ENCODE assay signal across 13 cellular contexts in the genomic region with DNA sequence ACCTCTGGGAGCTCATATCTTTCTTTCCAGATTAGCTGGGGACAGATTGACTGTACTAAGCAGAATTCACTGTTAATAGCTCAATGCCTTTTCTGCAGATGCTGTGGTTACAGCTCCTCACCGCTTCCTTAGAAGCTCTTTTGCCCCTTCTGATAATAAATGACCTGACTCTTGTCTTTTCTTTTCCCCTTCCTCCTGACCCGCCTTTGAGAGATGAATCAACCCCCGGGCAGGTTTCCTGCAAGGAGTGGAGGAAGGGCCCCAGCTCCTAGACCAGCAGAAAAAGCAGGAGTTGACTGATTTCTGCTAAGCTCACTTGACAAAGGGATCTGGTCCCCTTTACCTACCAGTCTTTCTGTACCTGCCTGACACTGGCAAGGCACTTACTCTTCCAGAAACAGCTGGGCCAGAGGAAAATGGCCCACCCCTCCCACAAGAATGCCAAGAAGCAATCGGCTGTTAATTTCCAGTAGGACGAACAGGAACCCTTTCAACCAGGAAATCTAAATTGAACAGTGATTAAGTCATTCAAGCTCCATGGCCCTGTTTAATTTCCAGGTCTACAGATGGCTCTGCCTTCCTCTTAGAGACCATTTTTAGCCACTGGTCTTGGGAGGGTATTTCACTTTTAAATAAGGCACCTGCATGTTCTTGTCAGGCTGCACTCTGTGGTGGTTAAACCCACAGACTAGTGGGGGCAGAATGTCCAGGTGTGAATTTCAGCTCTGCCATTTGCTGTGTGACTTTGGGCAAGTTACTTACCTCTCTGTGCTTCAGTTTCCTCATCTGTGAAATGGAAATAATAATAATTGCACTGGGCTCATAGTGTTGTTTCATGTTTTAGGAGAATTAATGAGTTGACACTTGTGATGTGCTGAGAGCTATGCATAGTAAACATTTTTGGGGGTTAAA.
DNase-seq lines count a peak whose midpoint lies in the region; ATAC-seq and TF ChIP-seq lines count a peak whose summit lies in the region.
"Had no signal": no experiment of that assay in that cellular context is flagged by ENCODE, and none has a peak within 500 bp of the region (broad histone marks: within the 10 kb centered on the region; RNA-seq: fewer than 3 reads in every experiment).

No MANE protein-coding gene starts in this region.

- no peak overlapping the region for H4K5ac ChIP-seq in mesendoderm (ENCODE audit: low read length)

- no peak overlapping the region for H4K8ac ChIP-seq in mesendoderm (ENCODE audit: low read depth, low read length)

- H3K9me3 ChIP-seq in left ventricle myocardium inferior (replicated peaks) (no peaks in the 10 kb centered on the region), MG63 (no peaks in the 10 kb centered on the region)
- H3K9me3 ChIP-seq: testis had no signal

- H3K27ac Mint-ChIP-seq in activated T-helper 2 cell treated with anti-CD3 and anti-CD28 coated beads, Interferon-gamma antibody, Interleukin-2, Interleukin-4, amounts not matched to agents 10 μg/mL and 5 μg/mL and 100 μg/mL, durations not matched to agents 14 hours and 24 hours and 36 hours = no peak overlapping the region
- H3K27ac Mint-ChIP-seq: activated naive CD8-positive, alpha-beta T cell treated with anti-CD3 and anti-CD28 coated beads, Interleukin-2, amount 50 U/mL, for 24 hours had no signal

- no peak overlapping the region for H3K4ac ChIP-seq in mesendoderm (ENCODE audit: low read depth, low read length)

- H3K36me3 Mint-ChIP-seq in activated T-helper 2 cell treated with anti-CD3 and anti-CD28 coated beads, Interferon-gamma antibody, Interleukin-2, Interleukin-4, amounts not matched to agents 10 μg/mL and 5 μg/mL and 100 μg/mL, durations not matched to agents 14 hours and 24 hours and 36 hours (ENCODE audit: low read depth) = no peaks in the 10 kb centered on the region

- peaks cover 38% of the 10 kb centered on the region for H3K4me1 Mint-ChIP-seq in activated T-helper 2 cell treated with anti-CD3 and anti-CD28 coated beads, Interferon-gamma antibody, Interleukin-2, Interleukin-4, amounts not matched to agents 10 μg/mL and 5 μg/mL and 100 μg/mL, durations not matched to agents 14 hours and 24 hours and 36 hours (ENCODE audit: low read depth)

- no peak overlapping the region for H3K9ac ChIP-seq in mesendoderm (ENCODE audit: low read length)

- no CpG with 5 or more reads among the region's 5 CpGs for WGBS in mesendoderm (ENCODE audit: extremely low coverage, insufficient coverage, low lambda C conversion rate)

- ATAC-seq in Right ventricle myocardium superior (ENCODE audit: poor library complexity) = no peak
- ATAC-seq: activated naive CD8-positive, alpha-beta T cell treated with anti-CD3 and anti-CD28 coated beads, Interleukin-2, amount 50 U/mL, for 24 hours; HCT116 had no signal

- no peaks in the 10 kb centered on the region for H3K27me3 ChIP-seq in mesendoderm (ENCODE audit: insufficient read depth, low read length, poor library complexity)
- H3K27me3 ChIP-seq in left ventricle myocardium inferior (ENCODE audit: low read depth) = peaks cover 73% of the 10 kb centered on the region
- peaks cover 38% of the 10 kb centered on the region for H3K27me3 ChIP-seq in MG63
- H3K27me3 ChIP-seq: testis had no signal

- intact Hi-C loops in activated T-helper 2 cell treated with anti-CD3 and anti-CD28 coated beads, Interferon-gamma antibody, Interleukin-2, Interleukin-4, amounts not matched to agents 10 μg/mL and 5 μg/mL and 100 μg/mL, durations not matched to agents 14 hours and 24 hours and 36 hours (cut with micrococcal nuclease) = no loop called here
- intact Hi-C loops in left ventricle myocardium inferior (cut with micrococcal nuclease) = no loop called here
- intact Hi-C loops in Right ventricle myocardium superior (cut with DNase I) = no loop called here

- no peaks in the 10 kb centered on the region for H3K9me3 Mint-ChIP-seq in activated T-helper 2 cell treated with anti-CD3 and anti-CD28 coated beads, Interferon-gamma antibody, Interleukin-2, Interleukin-4, amounts not matched to agents 10 μg/mL and 5 μg/mL and 100 μg/mL, durations not matched to agents 14 hours and 24 hours and 36 hours
- H3K9me3 Mint-ChIP-seq: activated naive CD8-positive, alpha-beta T cell treated with anti-CD3 and anti-CD28 coated beads, Interleukin-2, amount 50 U/mL, for 24 hours had no signal

- H3K36me3 ChIP-seq in mesendoderm (ENCODE audit: control insufficient read depth, insufficient read depth, low read length) = no peaks in the 10 kb centered on the region
- no peaks in the 10 kb centered on the region for H3K36me3 ChIP-seq in left ventricle myocardium inferior
- H3K36me3 ChIP-seq in MG63 = no peaks in the 10 kb centered on the region

- H3K27me3 Mint-ChIP-seq in activated T-helper 2 cell treated with anti-CD3 and anti-CD28 coated beads, Interferon-gamma antibody, Interleukin-2, Interleukin-4, amounts not matched to agents 10 μg/mL and 5 μg/mL and 100 μg/mL, durations not matched to agents 14 hours and 24 hours and 36 hours (ENCODE audit: low read depth) = peaks cover 47% of the 10 kb centered on the region

- H3K23ac ChIP-seq in mesendoderm (ENCODE audit: low read length) = no peak overlapping the region

- H2AK5ac ChIP-seq in mesendoderm (ENCODE audit: low read length) = no peak overlapping the region

- no peaks in the 10 kb centered on the region for H3K79me1 ChIP-seq in mesendoderm (ENCODE audit: low read length)

- H3K79me2 ChIP-seq in mesendoderm (ENCODE audit: control insufficient read depth, insufficient read depth, low read length) = no peaks in the 10 kb centered on the region

- H3K4me1 ChIP-seq in mesendoderm (ENCODE audit: control insufficient read depth, low read depth, low read length) (peaks cover 10% of the 10 kb centered on the region), left ventricle myocardium inferior (no peaks in the 10 kb centered on the region)
- H3K4me1 ChIP-seq: testis had no signal

- H3K4me3 ChIP-seq in mesendoderm (ENCODE audit: low read length) = no peak overlapping the region
- no peak overlapping the region for H3K4me3 ChIP-seq in left ventricle myocardium inferior
- H3K4me3 ChIP-seq in MG63 = no peak overlapping the region
- H3K4me3 ChIP-seq: testis had no signal

- H2BK5ac ChIP-seq in mesendoderm (ENCODE audit: low read length) = no peak overlapping the region

- H3K56ac ChIP-seq in mesendoderm (ENCODE audit: low read length) = no peak overlapping the region

- no peak overlapping the region for H3K27ac ChIP-seq in mesendoderm (ENCODE audit: low read depth, low read length)
- H3K27ac ChIP-seq in left ventricle myocardium inferior (replicated peaks) = no peak overlapping the region
- H3K27ac ChIP-seq: testis had no signal

- H3K4me2 ChIP-seq in mesendoderm (ENCODE audit: low read length) = no peak overlapping the region

- no peak for TF ChIP-seq CTCF in left ventricle myocardium inferior (IDR thresholded peaks at IDR 0.05; ENCODE audit: borderline replicate concordance)

- DNase-seq in ELF-1 (ENCODE audit: low read depth, low spot score) = peak; percentile 68
- peak; percentile 54 for DNase-seq in KBM-7
- peak; percentile 92 for DNase-seq in amniotic epithelial cell (ENCODE audit: low read depth)
- DNase-seq in mesendoderm = peak; percentile 78
- no peak for DNase-seq in activated T-helper 2 cell treated with anti-CD3 and anti-CD28 coated beads, Interferon-gamma antibody, Interleukin-2, Interleukin-4, amounts not matched to agents 10 μg/mL and 5 μg/mL and 100 μg/mL, durations not matched to agents 14 hours and 24 hours and 36 hours (ENCODE audit: low spot score)
- DNase-seq in left ventricle myocardium inferior = no peak
- no peak for DNase-seq in MG63
- DNase-seq in Right ventricle myocardium superior = no peak
- DNase-seq: activated CD4-positive, CD25-positive, alpha-beta regulatory T cell treated with anti-CD3 and anti-CD28 coated beads, Interleukin-2, amount 50 U/mL, for 72 hours; activated naive CD8-positive, alpha-beta T cell treated with anti-CD3 and anti-CD28 coated beads, Interleukin-2, amount 50 U/mL, for 24 hours; Calu3; testis had no signal

- no peak overlapping the region for H2BK120ac ChIP-seq in mesendoderm (ENCODE audit: low read depth, low read length)

- H3K4me3 Mint-ChIP-seq in activated T-helper 2 cell treated with anti-CD3 and anti-CD28 coated beads, Interferon-gamma antibody, Interleukin-2, Interleukin-4, amounts not matched to agents 10 μg/mL and 5 μg/mL and 100 μg/mL, durations not matched to agents 14 hours and 24 hours and 36 hours (ENCODE audit: low read depth) = no peak overlapping the region
- H3K4me3 Mint-ChIP-seq: activated naive CD8-positive, alpha-beta T cell treated with anti-CD3 and anti-CD28 coated beads, Interleukin-2, amount 50 U/mL, for 24 hours had no signal

- no peak overlapping the region for H3K18ac ChIP-seq in mesendoderm (ENCODE audit: low read length)

- H2BK15ac ChIP-seq in mesendoderm (replicated peaks; ENCODE audit: low read depth) = no peak overlapping the region

- in situ Hi-C loops in KBM-7 (cut with MboI; ENCODE audit: low pct_unique_long_range_greater_than_20kb, low sequenced_read_pairs) = no loop called here

Comparison
In these comparisons a context has a peak if more than half of its experiments do, and no peak if none do; other contexts are left out.
1. DNase-seq: peak in ELF-1 (single experiment), KBM-7 (single experiment), amniotic epithelial cell (single experiment) and mesendoderm (single experiment); none in activated T-helper 2 cell treated with anti-CD3 and anti-CD28 coated beads, Interferon-gamma antibody, Interleukin-2, Interleukin-4, amounts not matched to agents 10 μg/mL and 5 μg/mL and 100 μg/mL, durations not matched to agents 14 hours and 24 hours and 36 hours (single experiment), left ventricle myocardium inferior (single experiment), MG63 (single experiment) and Right ventricle myocardium superior (single experiment).